ENCODE assay signal across 2 cellular contexts in the genomic region with DNA sequence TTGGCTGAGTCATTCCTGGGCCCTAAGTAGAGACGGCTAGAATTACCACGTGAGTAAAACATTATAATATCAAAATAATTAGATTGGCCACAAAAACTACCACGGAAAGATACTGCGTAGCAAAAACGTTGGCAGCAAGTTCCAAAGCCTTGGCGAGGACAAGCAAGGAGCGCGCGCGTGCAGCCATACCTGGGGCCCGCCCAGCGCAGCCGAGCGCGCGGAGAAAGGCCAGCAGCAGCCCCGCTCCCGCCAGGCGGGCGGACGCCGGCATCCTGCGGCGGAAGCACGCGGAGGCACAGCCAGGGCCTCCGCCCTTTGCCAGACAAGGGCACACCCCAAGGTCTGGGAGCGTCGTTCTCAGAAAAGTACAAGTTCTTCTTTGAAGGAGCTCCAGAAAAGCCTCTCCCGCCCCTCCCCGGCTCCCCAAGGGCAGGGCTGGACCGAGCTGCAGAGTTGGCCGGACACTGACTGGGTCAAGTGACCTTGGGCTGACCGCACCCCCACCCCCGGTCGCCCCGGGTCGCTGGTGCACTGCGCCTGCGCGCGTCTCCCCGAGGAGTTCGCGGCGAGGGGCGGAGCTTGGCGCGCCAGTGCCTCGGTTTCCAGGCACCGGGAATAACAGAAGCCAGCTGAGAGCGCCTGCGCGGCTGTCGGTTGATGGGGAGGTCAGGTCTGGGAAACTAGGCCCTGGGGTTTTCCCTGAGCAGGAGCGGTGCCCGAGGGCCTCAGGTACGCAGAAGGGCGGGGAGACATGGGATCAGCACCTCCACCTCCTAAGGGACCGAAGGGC.
TF ChIP-seq lines count a peak whose summit lies in the region.

Gene ZC2HC1C (plus strand): TSS at position 621 of the 790 bp plus-strand sequence. CDS start 933 bp downstream, outside the sequence.

TF ChIP-seq in HEK293, 187 proteins besides CTCF, POLR2A, EP300 and RAD21 (continued from another document and continues in another):
- TF ChIP-seq ZNF354C (tag by site-specific recombination; IDR thresholded peaks at IDR 0.05; ENCODE audit: borderline replicate concordance, low read depth) (no peak), ZXDB (tag by site-specific recombination; IDR thresholded peaks at IDR 0.05) (no peak), ZNF184 (tag by site-specific recombination; IDR thresholded peaks at IDR 0.05) (no peak), ZNF133 (tag by site-specific recombination; IDR thresholded peaks at IDR 0.05) (no peak), FEZF1 (tag by site-specific recombination; IDR thresholded peaks at IDR 0.05) (no peak), PRDM1 (tag by site-specific recombination; IDR thresholded peaks at IDR 0.05) (no peak), ZNF571 (tag by site-specific recombination; IDR thresholded peaks at IDR 0.05) (no peak), ZFP3 (tag by site-specific recombination; IDR thresholded peaks at IDR 0.05; ENCODE audit: low read depth) (no peak), ZNF548 (tag by site-specific recombination; IDR thresholded peaks at IDR 0.05) (no peak), ZNF521 (tag by site-specific recombination; IDR thresholded peaks at IDR 0.05) (no peak), SCRT1 (tag by site-specific recombination; IDR thresholded peaks at IDR 0.05; ENCODE audit: borderline replicate concordance) (no peak), ZBTB49 (tag by site-specific recombination; IDR thresholded peaks at IDR 0.05; ENCODE audit: low read depth) (no peak), ZNF785 (tag by site-specific recombination; IDR thresholded peaks at IDR 0.05) (no peak), ZBTB6 (tag by site-specific recombination; IDR thresholded peaks at IDR 0.05) (no peak), GLIS1 (tag by site-specific recombination; IDR thresholded peaks at IDR 0.05) (no peak), ZFP37 (tag by site-specific recombination; IDR thresholded peaks at IDR 0.05) (no peak), ZNF292 (tag by site-specific recombination; IDR thresholded peaks at IDR 0.05; ENCODE audit: borderline replicate concordance, low read depth) (no peak), SALL2 (tag by site-specific recombination; IDR thresholded peaks at IDR 0.05; ENCODE audit: borderline replicate concordance) (no peak), ZNF510 (tag by site-specific recombination; IDR thresholded peaks at IDR 0.05; ENCODE audit: insufficient replicate concordance) (no peak), ZNF335 (tag by site-specific recombination; conservative IDR thresholded peaks at IDR 0.05) (peak; percentile 69), ZNF76 (tag by site-specific recombination; IDR thresholded peaks at IDR 0.05; ENCODE audit: borderline replicate concordance, low read depth) (no peak)
- TF ChIP-seq, protein P1, sequence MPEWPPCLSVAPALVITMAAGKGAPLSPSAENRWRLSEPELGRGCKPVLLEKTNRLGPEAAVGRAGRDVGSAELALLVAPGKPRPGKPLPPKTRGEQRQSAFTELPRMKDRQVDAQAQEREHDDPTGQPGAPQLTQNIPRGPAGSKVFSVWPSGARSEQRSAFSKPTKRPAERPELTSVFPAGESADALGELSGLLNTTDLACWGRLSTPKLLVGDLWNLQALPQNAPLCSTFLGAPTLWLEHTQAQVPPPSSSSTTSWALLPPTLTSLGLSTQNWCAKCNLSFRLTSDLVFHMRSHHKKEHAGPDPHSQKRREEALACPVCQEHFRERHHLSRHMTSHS (tag by site-specific recombination; IDR thresholded peaks at IDR 0.05): no peak

TF ChIP-seq in K562, 482 proteins besides CTCF, POLR2A, EP300 and RAD21 (continued from another document and continues in another):
- TF ChIP-seq, protein P2, sequence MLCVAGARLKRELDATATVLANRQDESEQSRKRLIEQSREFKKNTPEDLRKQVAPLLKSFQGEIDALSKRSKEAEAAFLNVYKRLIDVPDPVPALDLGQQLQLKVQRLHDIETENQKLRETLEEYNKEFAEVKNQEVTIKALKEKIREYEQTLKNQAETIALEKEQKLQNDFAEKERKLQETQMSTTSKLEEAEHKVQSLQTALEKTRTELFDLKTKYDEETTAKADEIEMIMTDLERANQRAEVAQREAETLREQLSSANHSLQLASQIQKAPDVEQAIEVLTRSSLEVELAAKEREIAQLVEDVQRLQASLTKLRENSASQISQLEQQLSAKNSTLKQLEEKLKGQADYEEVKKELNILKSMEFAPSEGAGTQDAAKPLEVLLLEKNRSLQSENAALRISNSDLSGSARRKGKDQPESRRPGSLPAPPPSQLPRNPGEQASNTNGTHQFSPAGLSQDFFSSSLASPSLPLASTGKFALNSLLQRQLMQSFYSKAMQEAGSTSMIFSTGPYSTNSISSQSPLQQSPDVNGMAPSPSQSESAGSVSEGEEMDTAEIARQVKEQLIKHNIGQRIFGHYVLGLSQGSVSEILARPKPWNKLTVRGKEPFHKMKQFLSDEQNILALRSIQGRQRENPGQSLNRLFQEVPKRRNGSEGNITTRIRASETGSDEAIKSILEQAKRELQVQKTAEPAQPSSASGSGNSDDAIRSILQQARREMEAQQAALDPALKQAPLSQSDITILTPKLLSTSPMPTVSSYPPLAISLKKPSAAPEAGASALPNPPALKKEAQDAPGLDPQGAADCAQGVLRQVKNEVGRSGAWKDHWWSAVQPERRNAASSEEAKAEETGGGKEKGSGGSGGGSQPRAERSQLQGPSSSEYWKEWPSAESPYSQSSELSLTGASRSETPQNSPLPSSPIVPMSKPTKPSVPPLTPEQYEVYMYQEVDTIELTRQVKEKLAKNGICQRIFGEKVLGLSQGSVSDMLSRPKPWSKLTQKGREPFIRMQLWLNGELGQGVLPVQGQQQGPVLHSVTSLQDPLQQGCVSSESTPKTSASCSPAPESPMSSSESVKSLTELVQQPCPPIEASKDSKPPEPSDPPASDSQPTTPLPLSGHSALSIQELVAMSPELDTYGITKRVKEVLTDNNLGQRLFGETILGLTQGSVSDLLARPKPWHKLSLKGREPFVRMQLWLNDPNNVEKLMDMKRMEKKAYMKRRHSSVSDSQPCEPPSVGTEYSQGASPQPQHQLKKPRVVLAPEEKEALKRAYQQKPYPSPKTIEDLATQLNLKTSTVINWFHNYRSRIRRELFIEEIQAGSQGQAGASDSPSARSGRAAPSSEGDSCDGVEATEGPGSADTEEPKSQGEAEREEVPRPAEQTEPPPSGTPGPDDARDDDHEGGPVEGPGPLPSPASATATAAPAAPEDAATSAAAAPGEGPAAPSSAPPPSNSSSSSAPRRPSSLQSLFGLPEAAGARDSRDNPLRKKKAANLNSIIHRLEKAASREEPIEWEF (CRISPR knock-in tag; IDR thresholded peaks at IDR 0.05): no peak
- no peak for TF ChIP-seq ZNF224 (CRISPR knock-in tag; IDR thresholded peaks at IDR 0.05)
- no peak for TF ChIP-seq ZNF175 (CRISPR knock-in tag; IDR thresholded peaks at IDR 0.05; ENCODE audit: low read depth)
- no peak for TF ChIP-seq BRD4 (IDR thresholded peaks at IDR 0.05)
- no peak for TF ChIP-seq TRIM25 (IDR thresholded peaks at IDR 0.05; ENCODE audit: borderline replicate concordance)
- TF ChIP-seq, protein P3, sequence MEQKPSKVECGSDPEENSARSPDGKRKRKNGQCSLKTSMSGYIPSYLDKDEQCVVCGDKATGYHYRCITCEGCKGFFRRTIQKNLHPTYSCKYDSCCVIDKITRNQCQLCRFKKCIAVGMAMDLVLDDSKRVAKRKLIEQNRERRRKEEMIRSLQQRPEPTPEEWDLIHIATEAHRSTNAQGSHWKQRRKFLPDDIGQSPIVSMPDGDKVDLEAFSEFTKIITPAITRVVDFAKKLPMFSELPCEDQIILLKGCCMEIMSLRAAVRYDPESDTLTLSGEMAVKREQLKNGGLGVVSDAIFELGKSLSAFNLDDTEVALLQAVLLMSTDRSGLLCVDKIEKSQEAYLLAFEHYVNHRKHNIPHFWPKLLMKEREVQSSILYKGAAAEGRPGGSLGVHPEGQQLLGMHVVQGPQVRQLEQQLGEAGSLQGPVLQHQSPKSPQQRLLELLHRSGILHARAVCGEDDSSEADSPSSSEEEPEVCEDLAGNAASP (IDR thresholded peaks at IDR 0.05): peak; percentile 65
- no peak for TF ChIP-seq HNRNPK (IDR thresholded peaks at IDR 0.05; ENCODE audit: low read depth, low read length, poor library complexity, severe bottlenecking)
- TF ChIP-seq PTBP1 (IDR thresholded peaks at IDR 0.05; ENCODE audit: low read depth, low read length): no peak
- TF ChIP-seq CSDE1 (IDR thresholded peaks at IDR 0.05): no peak
- TF ChIP-seq, protein P4, sequence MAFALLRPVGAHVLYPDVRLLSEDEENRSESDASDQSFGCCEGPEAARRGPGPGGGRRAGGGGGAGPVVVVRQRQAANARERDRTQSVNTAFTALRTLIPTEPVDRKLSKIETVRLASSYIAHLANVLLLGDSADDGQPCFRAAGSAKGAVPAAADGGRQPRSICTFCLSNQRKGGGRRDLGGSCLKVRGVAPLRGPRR (CRISPR knock-in tag; IDR thresholded peaks at IDR 0.05): no peak
- no peak for TF ChIP-seq XRCC5 (IDR thresholded peaks at IDR 0.05; ENCODE audit: low read depth, low read length)
- peak; percentile 89 for TF ChIP-seq EP400 (IDR thresholded peaks at IDR 0.05)
- TF ChIP-seq TFAM (CRISPR knock-in tag; conservative IDR thresholded peaks at IDR 0.05): no peak
- TF ChIP-seq ZNF212 (CRISPR knock-in tag; IDR thresholded peaks at IDR 0.05): no peak
- TF ChIP-seq NCOA4 (IDR thresholded peaks at IDR 0.05; ENCODE audit: partially characterized antibody): no peak
- TF ChIP-seq ATF7 (IDR thresholded peaks at IDR 0.05): peak; percentile 49; the same call in 1 of the 2 replicates
- peak; percentile 62 for TF ChIP-seq ETV1 (tag; conservative IDR thresholded peaks at IDR 0.05; ENCODE audit: low read depth)
- no peak; the same call in 1 of the 2 replicates for TF ChIP-seq TCF3 (CRISPR knock-in tag; IDR thresholded peaks at IDR 0.05)
- TF ChIP-seq ATF4 (CRISPR knock-in tag; IDR thresholded peaks at IDR 0.05): no peak
- no peak; the same call in 1 of the 2 replicates for TF ChIP-seq DPF2 (IDR thresholded peaks at IDR 0.05)
- TF ChIP-seq PRMT5 (CRISPR knock-in tag; IDR thresholded peaks at IDR 0.05): no peak
- TF ChIP-seq MXD1 (CRISPR knock-in tag; IDR thresholded peaks at IDR 0.05; ENCODE audit: borderline replicate concordance, poor library complexity, severe bottlenecking): peak; percentile 47
- TF ChIP-seq SMAD3 (CRISPR knock-in tag; conservative IDR thresholded peaks at IDR 0.05): no peak
- TF ChIP-seq ID3 (CRISPR knock-in tag; IDR thresholded peaks at IDR 0.05): no peak
- no peak for TF ChIP-seq ID3 (tag; IDR thresholded peaks at IDR 0.05)
- peak; percentile 74 for TF ChIP-seq NCOR1 (IDR thresholded peaks at IDR 0.05)
- peak; percentile 54; the same call in 1 of the 2 replicates for TF ChIP-seq MTA3 (IDR thresholded peaks at IDR 0.05; ENCODE audit: borderline replicate concordance)
- TF ChIP-seq CBX3 (IDR thresholded peaks at IDR 0.05; ENCODE audit: borderline replicate concordance in 1 of 2, low read length in 2 of 2): peak in 1 of 2 experiments; percentile 18; a peak in 1 of 3 replicates
- TF ChIP-seq, protein P5, sequence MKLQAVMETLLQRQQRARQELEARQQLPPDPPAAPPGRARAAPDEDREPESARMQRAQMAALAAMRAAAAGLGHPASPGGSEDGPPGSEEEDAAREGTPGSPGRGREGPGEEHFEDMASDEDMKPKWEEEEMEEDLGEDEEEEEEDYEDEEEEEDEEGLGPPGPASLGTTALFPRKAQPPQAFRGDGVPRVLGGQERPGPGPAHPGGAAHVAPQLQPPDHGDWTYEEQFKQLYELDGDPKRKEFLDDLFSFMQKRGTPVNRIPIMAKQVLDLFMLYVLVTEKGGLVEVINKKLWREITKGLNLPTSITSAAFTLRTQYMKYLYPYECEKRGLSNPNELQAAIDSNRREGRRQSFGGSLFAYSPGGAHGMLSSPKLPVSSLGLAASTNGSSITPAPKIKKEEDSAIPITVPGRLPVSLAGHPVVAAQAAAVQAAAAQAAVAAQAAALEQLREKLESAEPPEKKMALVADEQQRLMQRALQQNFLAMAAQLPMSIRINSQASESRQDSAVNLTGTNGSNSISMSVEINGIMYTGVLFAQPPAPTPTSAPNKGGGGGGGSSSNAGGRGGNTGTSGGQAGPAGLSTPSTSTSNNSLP (IDR thresholded peaks at IDR 0.05; ENCODE audit: borderline replicate concordance, low read depth, low read length): 0 out of 2 replicates have a peak, but pooled peaks have one; percentile 21
- no peak for TF ChIP-seq ZNF75A (CRISPR knock-in tag; IDR thresholded peaks at IDR 0.05)
- TF ChIP-seq ZNF778 (CRISPR knock-in tag; IDR thresholded peaks at IDR 0.05): no peak
- TF ChIP-seq GABPA (tag; conservative IDR thresholded peaks at IDR 0.05; ENCODE audit: low read depth): peak; percentile 73
- TF ChIP-seq ZNF311 (CRISPR knock-in tag; IDR thresholded peaks at IDR 0.05): no peak
- TF ChIP-seq, protein P6, sequence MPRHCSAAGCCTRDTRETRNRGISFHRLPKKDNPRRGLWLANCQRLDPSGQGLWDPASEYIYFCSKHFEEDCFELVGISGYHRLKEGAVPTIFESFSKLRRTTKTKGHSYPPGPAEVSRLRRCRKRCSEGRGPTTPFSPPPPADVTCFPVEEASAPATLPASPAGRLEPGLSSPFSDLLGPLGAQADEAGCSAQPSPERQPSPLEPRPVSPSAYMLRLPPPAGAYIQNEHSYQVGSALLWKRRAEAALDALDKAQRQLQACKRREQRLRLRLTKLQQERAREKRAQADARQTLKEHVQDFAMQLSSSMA (CRISPR knock-in tag; IDR thresholded peaks at IDR 0.05): no peak
- no peak for TF ChIP-seq TAF7 (tag; IDR thresholded peaks at IDR 0.05)
- TF ChIP-seq MYC (IDR thresholded peaks at IDR 0.05; ENCODE audit: low read depth, low read length): peak; percentile 97
- no peak for TF ChIP-seq MYC (CRISPR knock-in tag; IDR thresholded peaks at IDR 0.05; ENCODE audit: borderline replicate concordance, low read depth)
- no peak for TF ChIP-seq FUS (optimal IDR thresholded peaks at IDR 0.05; ENCODE audit: low read depth, low read length)
